ENCODE assay signal across 20 cellular contexts in genomic region chr5:149490599-149491187, GRCh38.
DNase-seq lines count a peak whose midpoint lies in the region; ATAC-seq and TF ChIP-seq lines count a peak whose summit lies in the region.
"Had no signal": no experiment of that assay in that cellular context is flagged by ENCODE, and none has a peak within 500 bp of the region (broad histone marks: within the 10 kb centered on the region; RNA-seq: fewer than 3 reads in every experiment).

No MANE protein-coding gene starts in this region.

- peaks cover 88% of the 10 kb centered on the region for H3K36me3 Mint-ChIP-seq in MCF 10A (ENCODE audit: insufficient read depth, unreplicated experiment)

- no peak overlapping the region for H3K4me2 ChIP-seq in mammary epithelial cell (ENCODE audit: insufficient read depth, low read depth, low read length)
- H3K4me2 ChIP-seq: GM23338 had no signal

- in situ Hi-C loops in mammary epithelial cell (cut with MboI; ENCODE audit: low sequenced_read_pairs in 2 of 2), result no loop called here

- H3K4me1 ChIP-seq in mammary epithelial cell (ENCODE audit: insufficient read depth, low read length) (peaks cover 50% of the 10 kb centered on the region), RWPE2 (ENCODE audit: insufficient read depth, poor library complexity, severe bottlenecking) (peaks cover 38% of the 10 kb centered on the region), right cardiac atrium (ENCODE audit: control insufficient read depth, insufficient read depth, low read length) (peaks cover 9% of the 10 kb centered on the region), stomach smooth muscle (ENCODE audit: control insufficient read depth, insufficient read depth, low read length) (peaks cover 31% of the 10 kb centered on the region)

- POLR2A ChIA-PET in MCF 10A (lab: Yijun Ruan, JAX), result interaction anchor here (0.6 to 5.1 kb wide), 22 partner anchors 9 to 512 kb away, joined by 3 to 30 read pairs (median 4); partner anchors contain the start of gene CSNK1A1

- no peak overlapping the region for H3K4me3 Mint-ChIP-seq in MCF 10A (ENCODE audit: unreplicated experiment)
- H3K4me3 Mint-ChIP-seq: activated B cell treated with CpG ODN at 0.5 μM for 24 hours, GM23338, nephron, T-cell had no signal

- peaks cover 6% of the 10 kb centered on the region for H3K36me3 ChIP-seq in mammary epithelial cell (ENCODE audit: insufficient read depth, low read length)
- H3K36me3 ChIP-seq in RWPE2 (ENCODE audit: low read depth), result peaks cover 22% of the 10 kb centered on the region
- H3K36me3 ChIP-seq in stomach smooth muscle (ENCODE audit: control insufficient read depth in 2 of 2, insufficient read depth in 2 of 2, low read length in 2 of 2), result peaks cover 0 to 12% of the 10 kb centered on the region in 2 donors

- no peaks in the 10 kb centered on the region for H3K27me3 Mint-ChIP-seq in MCF 10A (ENCODE audit: insufficient read depth, unreplicated experiment)
- H3K27me3 Mint-ChIP-seq: activated B cell treated with CpG ODN at 0.5 μM for 24 hours, T-cell had no signal

- no TSS peak for BruUV-seq in MCF 10A (replicated peaks; lab: Mats Ljungman, UMichigan)
- BruUV-seq in mammary epithelial cell (replicated peaks; lab: Mats Ljungman, UMichigan), result no TSS peak

- H3K4me3 ChIP-seq in mammary epithelial cell (replicated peaks in 1 of 3; ENCODE audit: insufficient read depth in 1 of 3, low read depth in 2 of 3, low read length in 3 of 3) (no peak overlapping the region), RWPE2 (ENCODE audit: severe bottlenecking) (no peak overlapping the region), right cardiac atrium (ENCODE audit: low read length) (no peak overlapping the region), stomach smooth muscle (ENCODE audit: low read length in 2 of 2) (no peak overlapping the region)
- H3K4me3 ChIP-seq: GM23338, lung, upper lobe of left lung had no signal

- intact Hi-C loops in MCF 10A (cut with micrococcal nuclease), result no loop called here
- intact Hi-C loops in mammary epithelial cell (cut with micrococcal nuclease), result no loop called here
- intact Hi-C loops in right cardiac atrium (cut with DNase I), result loop anchor here in 3 of 4 donors (10.0 kb wide), 2 partner anchors 46 to 54 kb away; no protein-coding TSS in a partner anchor

- peaks cover 3% of the 10 kb centered on the region for H3K79me2 ChIP-seq in mammary epithelial cell (ENCODE audit: insufficient read depth, low read length)

- TF ChIP-seq CTCF in MCF 10A (IDR thresholded peaks at IDR 0.05; ENCODE audit: unreplicated experiment), result no peak
- TF ChIP-seq CTCF in mammary epithelial cell (conservative IDR thresholded peaks at IDR 0.05 in 1 of 2, IDR thresholded peaks at IDR 0.05 in 1 of 2; ENCODE audit: extremely low read depth in 1 of 2, insufficient read depth in 1 of 2, low read depth in 1 of 2, low read length in 2 of 2), result no peak
- TF ChIP-seq CTCF in RWPE2 (IDR thresholded peaks at IDR 0.05; ENCODE audit: poor library complexity, severe bottlenecking), result no peak

- H2AFZ ChIP-seq in mammary epithelial cell (ENCODE audit: low read depth, low read length), result no peak overlapping the region
- H2AFZ ChIP-seq: GM23338 had no signal

- H3K9ac ChIP-seq in mammary epithelial cell (ENCODE audit: insufficient read depth, low read length), result no peak overlapping the region
- peak overlapping the region in 1 of 2 donors; percentile 36 for H3K9ac ChIP-seq in stomach smooth muscle (ENCODE audit: low read length in 2 of 2)

- dilution Hi-C loops in mammary epithelial cell (cut with HindIII; ENCODE audit: low sequenced_read_pairs), result no loop called here

- WGBS in mammary epithelial cell (ENCODE audit: low coverage, missing lambda C conversion rate), result 100% methylated on average over 5 of the region's 6 CpGs
- WGBS in right cardiac atrium, result 90% methylated on average over 6 of the region's 6 CpGs

- H3K27me3 ChIP-seq in mammary epithelial cell (ENCODE audit: insufficient read depth, low read length) (no peaks in the 10 kb centered on the region), RWPE2 (ENCODE audit: insufficient read depth, poor library complexity, severe bottlenecking) (no peaks in the 10 kb centered on the region), right cardiac atrium (ENCODE audit: control insufficient read depth, insufficient read depth) (no peaks in the 10 kb centered on the region), stomach smooth muscle (ENCODE audit: control insufficient read depth in 1 of 2, insufficient read depth in 2 of 2, low read length in 2 of 2) (no peaks in the 10 kb centered on the region)
- H3K27me3 ChIP-seq: upper lobe of left lung had no signal

- ATAC-seq in RWPE2 (ENCODE audit: low read depth), result no peak
- no peak for ATAC-seq in right cardiac atrium
- ATAC-seq: sciatic nerve had no signal

- no peaks in the 10 kb centered on the region for H4K20me1 ChIP-seq in mammary epithelial cell (ENCODE audit: insufficient read depth, low read length)

- H3K4me1 Mint-ChIP-seq in MCF 10A (ENCODE audit: insufficient read depth, unreplicated experiment), result peaks cover 45% of the 10 kb centered on the region

- no peaks in the 10 kb centered on the region for H3K9me3 Mint-ChIP-seq in MCF 10A (ENCODE audit: unreplicated experiment)
- H3K9me3 Mint-ChIP-seq: activated B cell treated with CpG ODN at 0.5 μM for 24 hours, GM23338, nephron, T-cell had no signal

- no peak overlapping the region for H3K27ac ChIP-seq in mammary epithelial cell (ENCODE audit: insufficient read depth, low read depth, low read length)
- peak overlapping the region; percentile 98 for H3K27ac ChIP-seq in RWPE2 (ENCODE audit: poor library complexity, severe bottlenecking)
- H3K27ac ChIP-seq in right cardiac atrium (ENCODE audit: low read length), result peak overlapping the region; percentile 42
- peak overlapping the region; percentile 1 for H3K27ac ChIP-seq in stomach smooth muscle (ENCODE audit: low read length)
- H3K27ac ChIP-seq: upper lobe of left lung had no signal

- H3K9me3 ChIP-seq in mammary epithelial cell (replicated peaks; ENCODE audit: insufficient read depth, low read length) (no peaks in the 10 kb centered on the region), RWPE2 (ENCODE audit: severe bottlenecking) (no peaks in the 10 kb centered on the region), right cardiac atrium (ENCODE audit: control insufficient read depth, low read length) (no peaks in the 10 kb centered on the region), stomach smooth muscle (ENCODE audit: control insufficient read depth in 2 of 2, low read length in 2 of 2) (no peaks in the 10 kb centered on the region)
- H3K9me3 ChIP-seq: upper lobe of left lung had no signal

- H3K27ac Mint-ChIP-seq in MCF 10A (ENCODE audit: low read depth, unreplicated experiment), result peak overlapping the region; percentile 98
- H3K27ac Mint-ChIP-seq: activated B cell treated with CpG ODN at 0.5 μM for 24 hours, GM23338 had no signal

- CTCF ChIA-PET in MCF 10A (lab: Yijun Ruan, JAX) (interaction anchor here (0.6 to 1.0 kb wide), 5 partner anchors 44 to 53 kb away, joined by 3 to 6 read pairs (median 3); no protein-coding TSS in a partner anchor), mammary epithelial cell (lab: Charles Lee; ENCODE audit: low non-redundant PET) (no interaction called here)

- no peak for DNase-seq in MCF 10A (ENCODE audit: unreplicated experiment)
- DNase-seq in mammary epithelial cell, result no peak
- DNase-seq in RWPE2 (ENCODE audit: low spot score), result no peak
- no peak for DNase-seq in right cardiac atrium
- DNase-seq in NCI-H82 treated with DMSO at 0.1 percent for 48 hours (lab: John Stamatoyannopoulos, UW; ENCODE audit: unreplicated experiment), result no peak
- DNase-seq in NCI-H2171 treated with DMSO at 0.1 percent for 48 hours (lab: John Stamatoyannopoulos, UW), result no peak
- DNase-seq in mucosa of gallbladder (ENCODE audit: low spot score), result no peak
- DNase-seq: activated B cell treated with CpG ODN at 0.5 μM for 24 hours; activated naive CD4-positive, alpha-beta T cell; NCI-H187 treated with DMSO at 0.1 percent for 48 hours; NCI-H526; stimulated activated CD4-positive, alpha-beta T cell treated with anti-CD3 and anti-CD28 coated beads, Interleukin-4, amount 100 ng/mL, for 1 hour; stimulated activated CD8-positive, alpha-beta memory T cell treated with anti-CD3 and anti-CD28 coated beads, Interleukin-4, amount 100 ng/mL, for 48 hours; T-cell; upper lobe of left lung had no signal

Comparison
In these comparisons a context has a peak if more than half of its experiments do, and no peak if none do; other contexts are left out.
1. intact Hi-C loops: an anchor here in right cardiac atrium (10.0 kb wide); none called in MCF 10A and mammary epithelial cell.